Comparison of ENCODE assay signal across 20 cellular contexts in the genomic region with DNA sequence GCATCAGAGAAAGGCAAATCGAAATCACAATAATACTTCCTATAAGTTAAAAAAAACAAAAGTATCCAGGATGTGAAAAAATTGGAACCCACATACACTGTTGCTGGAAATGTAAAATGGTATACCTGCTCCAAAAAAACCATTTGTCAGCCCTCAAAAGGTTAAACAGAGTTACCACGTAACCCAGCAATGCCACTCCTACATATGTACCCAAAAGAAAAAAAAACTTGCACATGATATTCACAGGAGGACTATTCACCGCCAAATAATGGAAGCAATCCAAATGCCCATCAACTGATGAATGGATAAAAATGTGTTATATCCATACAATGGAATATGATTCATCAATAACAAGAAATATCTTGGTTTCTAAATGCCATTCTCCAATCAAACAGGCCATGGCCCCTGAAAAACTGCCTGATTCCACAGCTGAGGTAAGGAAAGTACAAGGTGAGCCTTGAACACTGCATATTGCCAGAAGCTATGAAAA. TPM values are rescaled to one million over a fixed set of nuclear protein-coding genes. Genes with fewer than 3 reads are reported as not detected.
DNase-seq lines count a peak whose midpoint lies in the region; ATAC-seq and TF ChIP-seq lines count a peak whose summit lies in the region.
"Had no signal": no experiment of that assay in that cellular context is flagged by ENCODE, and none has a peak within 500 bp of the region (broad histone marks: within the 10 kb centered on the region; RNA-seq: fewer than 3 reads in every experiment).

No MANE protein-coding gene starts in this region.

- H3K4me3 Mint-ChIP-seq in MCF 10A (ENCODE audit: unreplicated experiment), result no peak overlapping the region
- no peak overlapping the region for H3K4me3 Mint-ChIP-seq in T-helper 17 cell
- H3K4me3 Mint-ChIP-seq: HFFc6 had no signal

- H3K9me3 ChIP-seq in breast epithelium, result no peaks in the 10 kb centered on the region
- no peaks in the 10 kb centered on the region for H3K9me3 ChIP-seq in T-helper 17 cell (ENCODE audit: control insufficient read depth, low read length, poor library complexity, severe bottlenecking)
- H3K9me3 ChIP-seq in lower lobe of right lung, result no peaks in the 10 kb centered on the region
- no peaks in the 10 kb centered on the region for H3K9me3 ChIP-seq in testis
- H3K9me3 ChIP-seq in GM23248 (ENCODE audit: low read depth), result no peaks in the 10 kb centered on the region
- H3K9me3 ChIP-seq: A549, BE2C had no signal

- H3K9me3 Mint-ChIP-seq in MCF 10A (ENCODE audit: unreplicated experiment), result no peaks in the 10 kb centered on the region
- H3K9me3 Mint-ChIP-seq: HFFc6 had no signal

- WGBS in testis, 2 donors, result 64 to 68% methylated on average over 3 of the region's 3 CpGs
- WGBS in GM23248 (ENCODE audit: low coverage in 1 of 2, low lambda C conversion rate in 2 of 2, missing lambda C conversion rate in 2 of 2), 2 experiments, result 94 to 97% methylated on average over 3 of the region's 3 CpGs

- H3K36me3 Mint-ChIP-seq in MCF 10A (ENCODE audit: insufficient read depth, unreplicated experiment), result peaks cover 90% of the 10 kb centered on the region
- peaks cover 10% of the 10 kb centered on the region for H3K36me3 Mint-ChIP-seq in T-helper 17 cell (ENCODE audit: low read depth)

- CTCF ChIA-PET in MCF 10A (lab: Yijun Ruan, JAX), result no interaction called here

- H3K9me2 ChIP-seq in GM23248 (ENCODE audit: insufficient read depth), result no peaks in the 10 kb centered on the region

- H3K4me1 Mint-ChIP-seq in MCF 10A (ENCODE audit: insufficient read depth, unreplicated experiment) (peaks cover 7% of the 10 kb centered on the region), T-helper 17 cell (peaks cover 13% of the 10 kb centered on the region)

- no peak overlapping the region for H3K4me3 ChIP-seq in breast epithelium
- no peak overlapping the region for H3K4me3 ChIP-seq in lower lobe of right lung
- no peak overlapping the region for H3K4me3 ChIP-seq in testis
- H3K4me3 ChIP-seq in GM23248, result no peak overlapping the region
- H3K4me3 ChIP-seq: A549 had no signal

- intact Hi-C loops in MCF 10A (cut with micrococcal nuclease) (no loop called here), breast epithelium (cut with DNase I; ENCODE audit: low total_unique reads) (no loop called here), lower lobe of right lung (cut with DNase I) (no loop called here), testis (cut with DNase I; ENCODE audit: low total_unique reads) (no loop called here)

- DNase-seq in MCF 10A (ENCODE audit: unreplicated experiment) (peak; percentile 1), breast epithelium (ENCODE audit: low spot score in 2 of 2) (no peak), T-helper 17 cell (no peak), lower lobe of right lung (no peak), testis (no peak), GM23248 (no peak), cerebellum (ENCODE audit: low spot score) (no peak)
- DNase-seq: BE2C, DMS79, H7, HFFc6, KBM-7, NCI-H1092, NCI-H1436 treated with DMSO at 0.1 percent for 48 hours, NCI-H1930, NCI-H2227 treated with DMSO at 0.1 percent for 48 hours, NCI-H510A had no signal

- in situ Hi-C loops in GM23248 (cut with MboI), result no loop called here

- peaks cover 4% of the 10 kb centered on the region; the same call in 1 of the 2 replicates for H3K79me2 ChIP-seq in GM23248 (ENCODE audit: insufficient read depth)

- H3K36me3 ChIP-seq in breast epithelium (no peaks in the 10 kb centered on the region), lower lobe of right lung (peaks cover 73% of the 10 kb centered on the region), testis (ENCODE audit: low read depth, missing control alignments) (no peaks in the 10 kb centered on the region), GM23248 (ENCODE audit: low read depth) (peaks cover 47% of the 10 kb centered on the region)

- ATAC-seq in T-helper 17 cell, result no peak
- peak; percentile 47 to 56 for ATAC-seq in lower lobe of right lung
- ATAC-seq: A549, HepG2, SK-N-SH treated with all-trans-retinoic acid at 6 μM for 48 hours had no signal

- no peaks in the 10 kb centered on the region for H3K4me1 ChIP-seq in breast epithelium
- no peaks in the 10 kb centered on the region for H3K4me1 ChIP-seq in lower lobe of right lung
- peaks cover 8% of the 10 kb centered on the region for H3K4me1 ChIP-seq in testis
- no peaks in the 10 kb centered on the region for H3K4me1 ChIP-seq in GM23248 (ENCODE audit: insufficient read depth)
- H3K4me1 ChIP-seq: A549, BE2C had no signal

- no peak overlapping the region for H3K4me2 ChIP-seq in GM23248 (ENCODE audit: unreplicated experiment)
- H3K4me2 ChIP-seq: A549 had no signal

- H4K20me1 ChIP-seq in GM23248 (ENCODE audit: insufficient read depth), result no peaks in the 10 kb centered on the region

- peaks cover 3% of the 10 kb centered on the region; the same call in 1 of the 2 replicates for H3F3A ChIP-seq in GM23248 (ENCODE audit: insufficient read depth)

- no TSS peak for BruUV-seq in MCF 10A (replicated peaks; lab: Mats Ljungman, UMichigan)

- H3K9ac ChIP-seq in GM23248, result no peak overlapping the region

- TF ChIP-seq POLR2A in breast epithelium (IDR thresholded peaks at IDR 0.05) (no peak), testis (IDR thresholded peaks at IDR 0.05) (no peak)

- POLR2A ChIA-PET in MCF 10A (lab: Yijun Ruan, JAX), result interaction anchor here (0.5 kb wide), 1 partner anchor 35 kb away, joined by 4 read pairs; no protein-coding TSS in a partner anchor

- H2AFZ ChIP-seq in GM23248, result no peak overlapping the region

- TF ChIP-seq CTCF in MCF 10A (IDR thresholded peaks at IDR 0.05; ENCODE audit: unreplicated experiment) (no peak), breast epithelium (IDR thresholded peaks at IDR 0.05) (no peak), lower lobe of right lung (IDR thresholded peaks at IDR 0.05) (no peak), testis (IDR thresholded peaks at IDR 0.05) (no peak)

- H3K27ac Mint-ChIP-seq in MCF 10A (ENCODE audit: low read depth, unreplicated experiment) (peak overlapping the region; percentile 57), T-helper 17 cell (peak overlapping the region; percentile 37)
- H3K27ac Mint-ChIP-seq: HFFc6 had no signal

- no peaks in the 10 kb centered on the region for H3K27me3 ChIP-seq in breast epithelium
- H3K27me3 ChIP-seq in lower lobe of right lung (ENCODE audit: low read depth), result no peaks in the 10 kb centered on the region
- H3K27me3 ChIP-seq in testis, result no peaks in the 10 kb centered on the region
- H3K27me3 ChIP-seq in GM23248 (replicated peaks; ENCODE audit: insufficient read depth), result no peaks in the 10 kb centered on the region
- H3K27me3 ChIP-seq: BE2C had no signal

- H3K27me3 Mint-ChIP-seq in MCF 10A (ENCODE audit: insufficient read depth, unreplicated experiment), result no peaks in the 10 kb centered on the region
- H3K27me3 Mint-ChIP-seq in T-helper 17 cell, result no peaks in the 10 kb centered on the region

- H3K27ac ChIP-seq in breast epithelium (no peak overlapping the region), lower lobe of right lung (no peak overlapping the region), testis (no peak overlapping the region), GM23248 (no peak overlapping the region)
- H3K27ac ChIP-seq: A549 had no signal

RNA-seq across cellular contexts. Expression of a gene that starts 38.8 kb away (rescaled TPM):
- total RNA-seq in MCF 10A (2022) (79.9 and 116 TPM in 2 replicates), breast epithelium (10 to 100 TPM; 19.7 to 25.9 (median 24.7) TPM), T-helper 17 cell (10 to 100 TPM; 10.5 to 14.6 TPM), lower lobe of right lung (19.1 TPM), testis (100 to 1,000 TPM in 1 of 2 donors, 10 to 100 TPM in 1; 95.4 to 113 TPM), cerebellum (24.9 TPM)
- polyA plus RNA-seq in testis (ENCODE audit: insufficient read depth, low read depth, low replicate concordance) (463 TPM), GM23248 (2016; fragmentation: Nextera tagmentation; extraction: Ambion mirVana) (88.0 and 99.2 TPM in 2 replicates)
- 40.7 and 64.7 TPM in 2 replicates for total RNA-seq in GM23248 (2014; rRNA removed; shearing (Covaris generic))
